ENCODE assay signal across 9 cellular contexts in genomic region chr19:49678970-49679831, GRCh38. TPM values are rescaled to one million over a fixed set of nuclear protein-coding genes. Genes with fewer than 3 reads are reported as not detected.
DNase-seq lines count a peak whose midpoint lies in the region; FAIRE-seq and TF ChIP-seq lines count a peak whose summit lies in the region.
"Had no signal": no experiment of that assay in that cellular context is flagged by ENCODE, and none has a peak within 500 bp of the region (broad histone marks: within the 10 kb centered on the region; RNA-seq: fewer than 3 reads in every experiment).

No MANE protein-coding gene starts in this region.

- H3K4me2 ChIP-seq in BLaER1, result peak overlapping the region; percentile 97

- H3K27ac ChIP-seq in BLaER1 (0 out of 2 replicates have a peak overlapping the region, but pooled peaks have one; percentile 18), HL-60 (replicated peaks) (no peak overlapping the region), muscle layer of colon (ENCODE audit: low read depth, low read length) (no peak overlapping the region)

- H3K9ac ChIP-seq in BLaER1 (0 out of 2 replicates have a peak overlapping the region, but pooled peaks have one; percentile 6), muscle layer of colon (ENCODE audit: low read length) (peak overlapping the region; percentile 20)

- H3K27me3 ChIP-seq in BLaER1 (no peaks in the 10 kb centered on the region), HL-60 (ENCODE audit: insufficient read depth, poor library complexity, severe bottlenecking) (no peaks in the 10 kb centered on the region), muscle layer of colon (ENCODE audit: control insufficient read depth in 1 of 2, insufficient read depth in 2 of 2, low read length in 2 of 2) (no peaks in the 10 kb centered on the region)

- TF ChIP-seq POLR2A in H54 (IDR thresholded peaks at IDR 0.05; ENCODE audit: low read depth, low read length), result no peak

- peaks cover 52% of the 10 kb centered on the region for H3K4me1 ChIP-seq in BLaER1
- peaks cover 33% of the 10 kb centered on the region for H3K4me1 ChIP-seq in muscle layer of colon (ENCODE audit: insufficient read depth, low read length)

- DNase-seq in HL-60 (ENCODE audit: low read depth in 1 of 2, low spot score in 1 of 2), result no peak
- no peak for DNase-seq in foreskin melanocyte
- DNase-seq in NK-92 treated with Interleukin-12 subunit alpha and Interleukin-12 subunit beta, amount 100 ng/mL, for 24 hours (lab: John Stamatoyannopoulos, UW), result no peak
- no peak for DNase-seq in A172 (ENCODE audit: low spot score)
- no peak for DNase-seq in H54 (ENCODE audit: insufficient read length, low spot score)
- DNase-seq: hypothalamus had no signal

- H3K27me3 Mint-ChIP-seq in activated naive CD8-positive, alpha-beta T cell, result no peaks in the 10 kb centered on the region

- H4K20me1 ChIP-seq in BLaER1, result peaks cover 67% of the 10 kb centered on the region

- H3K4me3 ChIP-seq in BLaER1 (peak overlapping the region; percentile 99; the same call in 1 of the 2 replicates), HL-60 (replicated peaks; ENCODE audit: insufficient read depth, low read length) (peak overlapping the region; percentile 96; the same call in 1 of the 2 replicates), muscle layer of colon (ENCODE audit: low read depth in 1 of 2, low read length in 2 of 2) (no peak overlapping the region)

- no peaks in the 10 kb centered on the region for H3K9me3 Mint-ChIP-seq in activated naive CD8-positive, alpha-beta T cell (ENCODE audit: low read depth)

- H3K4me1 Mint-ChIP-seq in activated naive CD8-positive, alpha-beta T cell (ENCODE audit: low read depth), result peaks cover 29% of the 10 kb centered on the region

- H3K36me3 ChIP-seq in BLaER1, result peaks cover 34% of the 10 kb centered on the region
- H3K36me3 ChIP-seq in muscle layer of colon (ENCODE audit: insufficient read depth, low read length), result peaks cover 25% of the 10 kb centered on the region

- H3K36me3 Mint-ChIP-seq in activated naive CD8-positive, alpha-beta T cell, result no peaks in the 10 kb centered on the region

- no peak for FAIRE-seq in H54 (lab: Jason Lieb, UNC)

- TF ChIP-seq CTCF in HL-60 (IDR thresholded peaks at IDR 0.05; ENCODE audit: insufficient read depth, low read length), result no peak

- peak overlapping the region; percentile 97 for H3K4me3 Mint-ChIP-seq in activated naive CD8-positive, alpha-beta T cell

- peak overlapping the region; percentile 16 for H3K27ac Mint-ChIP-seq in activated naive CD8-positive, alpha-beta T cell

- H3K9me3 ChIP-seq in BLaER1 (no peaks in the 10 kb centered on the region), muscle layer of colon (ENCODE audit: low read length) (no peaks in the 10 kb centered on the region)

RNA-seq across cellular contexts. Expression of gene PRMT1, which starts 2.1 kb away (rescaled TPM):
- 485 and 504 TPM in 2 replicates for total RNA-seq in A172 (2014; rRNA removed; shearing (Covaris generic))

RNA-seq across cellular contexts. Expression of gene ADM5, which starts 10.2 kb away (rescaled TPM):
- total RNA-seq in A172 (2014; rRNA removed; shearing (Covaris generic)), result 2.7 and 3.2 TPM in 2 replicates

RNA-seq across cellular contexts. Expression of gene CPT1C, which starts 11.7 kb away (rescaled TPM):
- 0.53 and 6.1 TPM in 2 replicates for total RNA-seq in A172 (2014; rRNA removed; shearing (Covaris generic))

RNA-seq across cellular contexts. Expression of gene BCL2L12, which starts 13.5 kb away (rescaled TPM):
- total RNA-seq in A172 (2014; rRNA removed; shearing (Covaris generic)), result 21.8 and 24.5 TPM in 2 replicates

RNA-seq across cellular contexts. Expression of gene IRF3, which starts 13.5 kb away (rescaled TPM):
- 72.2 and 75.6 TPM in 2 replicates for total RNA-seq in A172 (2014; rRNA removed; shearing (Covaris generic))

Comparison
In these comparisons a context has a peak if more than half of its experiments do, and no peak if none do; other contexts are left out.
1. H3K4me3 ChIP-seq: peak in BLaER1 (single experiment) and HL-60 (single experiment); none in muscle layer of colon (0 of 2).